8 cellular contexts compared by ENCODE assay signal in genomic region chr1:112808861-112809684, GRCh38.
DNase-seq lines count a peak whose midpoint lies in the region; ATAC-seq and TF ChIP-seq lines count a peak whose summit lies in the region.

No MANE protein-coding gene starts in this region.

- H2BK15ac ChIP-seq in mesenchymal stem cell (ENCODE audit: low read depth, poor library complexity, severe bottlenecking), result no peak overlapping the region

- peaks cover 5 to 11% of the 10 kb centered on the region in 2 experiments for H3K27me3 ChIP-seq in mesenchymal stem cell (ENCODE audit: control insufficient read depth in 1 of 2, insufficient read depth in 1 of 2, low read length in 2 of 2)

- H3K27me3 Mint-ChIP-seq in activated CD8-positive, alpha-beta T cell treated with anti-CD3 and anti-CD28 coated beads for 36 hours, result peaks cover 5% of the 10 kb centered on the region
- H3K27me3 Mint-ChIP-seq in effector memory CD8-positive, alpha-beta T cell, result peaks cover 15 to 36% of the 10 kb centered on the region in 2 donors

- H3K18ac ChIP-seq in mesenchymal stem cell (ENCODE audit: low read depth in 1 of 2, low read length in 2 of 2), result no peak overlapping the region

- peak; percentile 71 for DNase-seq in EH (ENCODE audit: low read depth)
- peak; percentile 63 for DNase-seq in NCI-H69 (lab: John Stamatoyannopoulos, UW)
- peak; percentile 81 for DNase-seq in activated CD8-positive, alpha-beta T cell treated with anti-CD3 and anti-CD28 coated beads for 36 hours
- peak; percentile 39 to 48 (median 42) for DNase-seq in effector memory CD8-positive, alpha-beta T cell
- peak; percentile 75 for DNase-seq in mesenchymal stem cell
- peak; percentile 40 to 42 for DNase-seq in stimulated activated CD8-positive, alpha-beta memory T cell treated with anti-CD3 and anti-CD28 coated beads, Interleukin-15, amount 100 ng/mL, for 48 hours (ENCODE audit: low read depth in 2 of 2)

- no peak overlapping the region for H3K27ac ChIP-seq in mesenchymal stem cell (ENCODE audit: low read length, poor library complexity, severe bottlenecking)

- peaks cover 0 to 2% of the 10 kb centered on the region in 2 experiments for H3K36me3 ChIP-seq in mesenchymal stem cell (ENCODE audit: control insufficient read depth in 1 of 2, insufficient read depth in 2 of 2, low read depth in 1 of 2, low read length in 2 of 2)

- H4K8ac ChIP-seq in mesenchymal stem cell (ENCODE audit: low read length), result no peak overlapping the region

- no peak overlapping the region for H3K4me3 Mint-ChIP-seq in activated CD8-positive, alpha-beta T cell treated with anti-CD3 and anti-CD28 coated beads for 36 hours
- no peak overlapping the region for H3K4me3 Mint-ChIP-seq in effector memory CD8-positive, alpha-beta T cell

- CTCF ChIA-PET in activated CD8-positive, alpha-beta T cell treated with anti-CD3 and anti-CD28 coated beads for 36 hours (lab: Charles Lee), result interaction anchor here (0.5 to 13.5 kb wide), 10 partner anchors 10 to 970 kb away, joined by 3 to 302 read pairs (median 4); partner anchors contain the start of genes LRIG2 and PPM1J

- no peak overlapping the region for H3K23ac ChIP-seq in mesenchymal stem cell (ENCODE audit: low read length in 2 of 2)

- H3K4ac ChIP-seq in mesenchymal stem cell (ENCODE audit: low read depth in 1 of 2, low read length in 2 of 2), result no peak overlapping the region

- H3K9ac ChIP-seq in mesenchymal stem cell (ENCODE audit: low read length), result no peak overlapping the region

- no peak overlapping the region for H3K4me3 ChIP-seq in mesenchymal stem cell (ENCODE audit: insufficient read depth in 1 of 2, low read depth in 1 of 2, low read length in 2 of 2)

- no peak overlapping the region for H2BK12ac ChIP-seq in mesenchymal stem cell (ENCODE audit: low read length in 2 of 2)

- no peaks in the 10 kb centered on the region for H3K9me3 Mint-ChIP-seq in activated CD8-positive, alpha-beta T cell treated with anti-CD3 and anti-CD28 coated beads for 36 hours
- H3K9me3 Mint-ChIP-seq in effector memory CD8-positive, alpha-beta T cell, result no peaks in the 10 kb centered on the region

- POLR2A ChIA-PET in activated CD8-positive, alpha-beta T cell treated with anti-CD3 and anti-CD28 coated beads for 36 hours (lab: Charles Lee), result no interaction called here

- H3K36me3 Mint-ChIP-seq in activated CD8-positive, alpha-beta T cell treated with anti-CD3 and anti-CD28 coated beads for 36 hours (ENCODE audit: low read depth), result no peaks in the 10 kb centered on the region
- H3K36me3 Mint-ChIP-seq in effector memory CD8-positive, alpha-beta T cell (ENCODE audit: insufficient read depth), result no peaks in the 10 kb centered on the region

- no peak overlapping the region for H2AK5ac ChIP-seq in mesenchymal stem cell (ENCODE audit: low read length, severe bottlenecking)

- no peaks in the 10 kb centered on the region for H3K79me1 ChIP-seq in mesenchymal stem cell (replicated peaks; ENCODE audit: low read length, poor library complexity, severe bottlenecking)

- intact Hi-C loops in activated CD8-positive, alpha-beta T cell treated with anti-CD3 and anti-CD28 coated beads for 36 hours (cut with micrococcal nuclease), result no loop called here

- peak; percentile 45 for ATAC-seq in HG02870 (IDR thresholded peaks at IDR 0.05; ENCODE audit: unreplicated experiment)
- peak; percentile 91 for ATAC-seq in activated CD8-positive, alpha-beta T cell treated with anti-CD3 and anti-CD28 coated beads for 36 hours
- ATAC-seq in effector memory CD8-positive, alpha-beta T cell (replicated peaks), result peak; percentile 68
- ATAC-seq in HG03457 (IDR thresholded peaks at IDR 0.05; ENCODE audit: unreplicated experiment), result no peak

- 16% methylated on average over 7 of the region's 8 CpGs for WGBS in mesenchymal stem cell

- no peak overlapping the region for H2BK120ac ChIP-seq in mesenchymal stem cell (ENCODE audit: low read depth, low read length)

- H3K27ac Mint-ChIP-seq in activated CD8-positive, alpha-beta T cell treated with anti-CD3 and anti-CD28 coated beads for 36 hours, result no peak overlapping the region
- H3K27ac Mint-ChIP-seq in effector memory CD8-positive, alpha-beta T cell, result no peak overlapping the region

- H3K9me3 ChIP-seq in mesenchymal stem cell (ENCODE audit: control insufficient read depth, low read length), result no peaks in the 10 kb centered on the region

- H3K4me2 ChIP-seq in mesenchymal stem cell (ENCODE audit: low read length, poor library complexity, severe bottlenecking), result no peak overlapping the region

- no peak overlapping the region for H2BK5ac ChIP-seq in mesenchymal stem cell (ENCODE audit: low read depth, low read length, poor library complexity, severe bottlenecking)

- H3K4me1 Mint-ChIP-seq in activated CD8-positive, alpha-beta T cell treated with anti-CD3 and anti-CD28 coated beads for 36 hours (ENCODE audit: low read depth), result no peaks in the 10 kb centered on the region
- H3K4me1 Mint-ChIP-seq in effector memory CD8-positive, alpha-beta T cell (ENCODE audit: low read depth in 2 of 2), result peaks cover 0 to 4% of the 10 kb centered on the region in 2 donors

- H4K91ac ChIP-seq in mesenchymal stem cell (ENCODE audit: low read length), result no peak overlapping the region

- peak overlapping the region; percentile 54 for H2AFZ ChIP-seq in mesenchymal stem cell (ENCODE audit: low read depth, low read length)

- peak; percentile 83 for TF ChIP-seq CTCF in activated CD8-positive, alpha-beta T cell treated with anti-CD3 and anti-CD28 coated beads for 36 hours (IDR thresholded peaks at IDR 0.05)

- H3K4me1 ChIP-seq in mesenchymal stem cell (ENCODE audit: control insufficient read depth, insufficient read depth, low read depth, low read length), result peaks cover 5% of the 10 kb centered on the region

- H3K14ac ChIP-seq in mesenchymal stem cell (ENCODE audit: low read length in 2 of 2), result no peak overlapping the region
